8 cellular contexts compared by ENCODE assay signal in genomic region chr19:55640043-55640576, GRCh38. TPM values are rescaled to one million over a fixed set of nuclear protein-coding genes. Genes with fewer than 3 reads are reported as not detected.
DNase-seq lines count a peak whose midpoint lies in the region; ATAC-seq and TF ChIP-seq lines count a peak whose summit lies in the region.

No MANE protein-coding gene starts in this region.

- H3K36me3 ChIP-seq in BLaER1: peaks cover 16% of the 10 kb centered on the region
- peaks cover 5% of the 10 kb centered on the region for H3K36me3 ChIP-seq in H7 (replicated peaks; ENCODE audit: control insufficient read depth, insufficient read depth, low read length)
- H3K36me3 ChIP-seq in sigmoid colon: peaks cover 0 to 12% (median under 1%) of the 10 kb centered on the region in 4 donors

- in situ Hi-C loops in KBM-7 (cut with MboI; ENCODE audit: low pct_unique_long_range_greater_than_20kb, low sequenced_read_pairs): no loop called here

- H3K9me3 ChIP-seq in BLaER1 (no peaks in the 10 kb centered on the region), right cardiac atrium (ENCODE audit: control insufficient read depth, low read length) (no peaks in the 10 kb centered on the region), sigmoid colon (no peaks in the 10 kb centered on the region)

- peak overlapping the region; percentile 98 for H3K4me2 ChIP-seq in BLaER1

- peak overlapping the region; percentile 94 for H3K9ac ChIP-seq in BLaER1

- DNase-seq in H7: peak; percentile 76
- DNase-seq in SK-N-DZ (ENCODE audit: low spot score): peak; percentile 65
- peak in 32 of 56 donors; percentile 20 to 70 (median 46) for DNase-seq in amygdala (lab: John Stamatoyannopoulos, UW)
- DNase-seq in right cardiac atrium: peak; percentile 77 to 90 (median 89)
- DNase-seq in sigmoid colon: peak; percentile 83
- no peak for DNase-seq in KBM-7
- no peak for DNase-seq in SW 1271 (lab: John Stamatoyannopoulos, UW)

- intact Hi-C loops in right cardiac atrium (cut with DNase I) (no loop called here), sigmoid colon (cut with DNase I) (no loop called here)

- H3K27me3 ChIP-seq in BLaER1 (no peaks in the 10 kb centered on the region), H7 (ENCODE audit: control insufficient read depth, insufficient read depth, low read length) (no peaks in the 10 kb centered on the region), right cardiac atrium (ENCODE audit: control insufficient read depth, insufficient read depth) (no peaks in the 10 kb centered on the region), sigmoid colon (no peaks in the 10 kb centered on the region)

- H4K20me1 ChIP-seq in BLaER1: peaks cover 11% of the 10 kb centered on the region; the same call in 1 of the 2 replicates

- H3K27ac ChIP-seq in BLaER1 (peak overlapping the region; percentile 92), right cardiac atrium (ENCODE audit: low read length) (peak overlapping the region; percentile 77), sigmoid colon (peak overlapping the region; percentile 84 to 98 (median 97))

- H3K4me1 ChIP-seq in BLaER1 (peaks cover 75% of the 10 kb centered on the region), right cardiac atrium (ENCODE audit: control insufficient read depth, insufficient read depth, low read length) (peaks cover 15% of the 10 kb centered on the region), sigmoid colon (peaks cover 0 to 86% (median 80%) of the 10 kb centered on the region in 4 donors)

- TF ChIP-seq POLR2A in sigmoid colon (IDR thresholded peaks at IDR 0.05): no peak

- H3K4me3 ChIP-seq in BLaER1 (peak overlapping the region; percentile 89), H7 (ENCODE audit: insufficient read depth, low read depth, low read length) (peak overlapping the region; percentile 81), right cardiac atrium (ENCODE audit: low read length) (peak overlapping the region; percentile 85), sigmoid colon (peak overlapping the region; percentile 78 to 99 (median 85))

- TF ChIP-seq CTCF in sigmoid colon (IDR thresholded peaks at IDR 0.05): peak; percentile 24 to 43 (median 34)

- ATAC-seq in right cardiac atrium: peak; percentile 8 to 29

- WGBS in right cardiac atrium: 11% methylated on average over 38 of the region's 38 CpGs
- 27 to 45% methylated on average over 38 of the region's 38 CpGs for whole genome bisulfite sequencing in sigmoid colon, 2 donors

- TF ChIP-seq EP300 in sigmoid colon (IDR thresholded peaks at IDR 0.05): no peak

RNA-seq across cellular contexts. Expression of gene ZNF580, which starts 0.7 kb away (rescaled TPM):
- total RNA-seq in H7 (2014; rRNA removed; shearing (Covaris generic)): 16.0 and 25.0 TPM in 2 replicates
- polyA plus RNA-seq in SK-N-DZ (2014; cell fraction: cytosol; rRNA removed): 6.5 and 12.3 TPM in 2 replicates
- 12.4 and 15.1 TPM in 2 replicates for polyA plus RNA-seq in SK-N-DZ (2014; cell fraction: nucleus; rRNA removed)
- total RNA-seq in right cardiac atrium (10 to 100 TPM; 23.7 to 32.0 (median 28.9) TPM), sigmoid colon (10 to 100 TPM; 23.5 to 45.5 (median 31.1) TPM)
- polyA plus RNA-seq in right cardiac atrium (18.7 TPM), sigmoid colon (10 to 100 TPM; 10.4 to 27.9 (median 13.8) TPM)

RNA-seq across cellular contexts. Expression of gene ZNF581, which starts 3.3 kb away (rescaled TPM):
- total RNA-seq in H7 (2014; rRNA removed; shearing (Covaris generic)): 64.7 and 67.0 TPM in 2 replicates
- polyA plus RNA-seq in SK-N-DZ (2014; cell fraction: cytosol; rRNA removed): 12.8 and 16.3 TPM in 2 replicates
- 13.8 and 14.5 TPM in 2 replicates for polyA plus RNA-seq in SK-N-DZ (2014; cell fraction: nucleus; rRNA removed)
- total RNA-seq in right cardiac atrium: 10 to 100 TPM in 1 of 4 donors, 1 to 10 TPM in 3; 7.7 to 12.5 (median 9.3) TPM
- polyA plus RNA-seq in right cardiac atrium: 6.3 TPM
- total RNA-seq in sigmoid colon: 10 to 100 TPM; 18.2 to 43.2 (median 24.5) TPM
- 10 to 100 TPM; 17.1 to 24.4 (median 23.4) TPM for polyA plus RNA-seq in sigmoid colon

RNA-seq across cellular contexts. Expression of gene CCDC106, which starts 7.9 kb away (rescaled TPM):
- 13.2 and 14.4 TPM in 2 replicates for total RNA-seq in H7 (2014; rRNA removed; shearing (Covaris generic))
- 12.5 and 14.6 TPM in 2 replicates for polyA plus RNA-seq in SK-N-DZ (2014; cell fraction: cytosol; rRNA removed)
- polyA plus RNA-seq in SK-N-DZ (2014; cell fraction: nucleus; rRNA removed): 18.2 and 20.0 TPM in 2 replicates
- total RNA-seq in right cardiac atrium (10 to 100 TPM; 23.6 to 26.6 (median 24.3) TPM), sigmoid colon (10 to 100 TPM; 16.6 to 22.9 (median 20.2) TPM)
- polyA plus RNA-seq in right cardiac atrium (30.4 TPM), sigmoid colon (10 to 100 TPM in 2 of 3 donors, 1 to 10 TPM in 1; 5.5 to 10.8 (median 10.0) TPM)

RNA-seq across cellular contexts. Expression of gene U2AF2, which starts 14.7 kb away (rescaled TPM):
- 231 and 289 TPM in 2 replicates for total RNA-seq in H7 (2014; rRNA removed; shearing (Covaris generic))
- 120 and 160 TPM in 2 replicates for polyA plus RNA-seq in SK-N-DZ (2014; cell fraction: cytosol; rRNA removed)
- polyA plus RNA-seq in SK-N-DZ (2014; cell fraction: nucleus; rRNA removed): 129 and 133 TPM in 2 replicates
- 100 to 1,000 TPM in 1 of 4 donors, 10 to 100 TPM in 3; 87.5 to 101 (median 90.4) TPM for total RNA-seq in right cardiac atrium
- 76.0 TPM for polyA plus RNA-seq in right cardiac atrium
- total RNA-seq in sigmoid colon: 10 to 100 TPM; 52.1 to 79.7 (median 65.4) TPM
- 100 to 1,000 TPM in 1 of 3 donors, 10 to 100 TPM in 2; 81.7 to 162 (median 86.9) TPM for polyA plus RNA-seq in sigmoid colon

RNA-seq across cellular contexts. Expression of gene ZNF784, which starts 15.7 kb away (rescaled TPM):
- total RNA-seq in H7 (2014; rRNA removed; shearing (Covaris generic)): 9.8 and 12.5 TPM in 2 replicates
- polyA plus RNA-seq in SK-N-DZ (2014; cell fraction: cytosol; rRNA removed): 1.7 and 2.9 TPM in 2 replicates
- 1.5 and 1.7 TPM in 2 replicates for polyA plus RNA-seq in SK-N-DZ (2014; cell fraction: nucleus; rRNA removed)
- total RNA-seq in right cardiac atrium (10 to 100 TPM; 11.5 to 16.3 (median 13.3) TPM), sigmoid colon (1 to 10 TPM; 2.8 to 9.1 (median 3.7) TPM)
- polyA plus RNA-seq in right cardiac atrium (13.0 TPM), sigmoid colon (1 to 10 TPM; 7.2 to 8.2 (median 7.2) TPM)

Comparison
In these comparisons a context has a peak if more than half of its experiments do, and no peak if none do; other contexts are left out.
1. DNase-seq: peak in H7 (single experiment), SK-N-DZ (single experiment), amygdala (32 of 56), right cardiac atrium (3 of 3) and sigmoid colon (single experiment); none in KBM-7 (single experiment) and SW 1271 (0 of 2).
2. Peak in every context shown above with its lines, with median percentiles within 50 percentile points of each other: H3K27ac ChIP-seq and H3K4me3 ChIP-seq.